In the genomic region with DNA sequence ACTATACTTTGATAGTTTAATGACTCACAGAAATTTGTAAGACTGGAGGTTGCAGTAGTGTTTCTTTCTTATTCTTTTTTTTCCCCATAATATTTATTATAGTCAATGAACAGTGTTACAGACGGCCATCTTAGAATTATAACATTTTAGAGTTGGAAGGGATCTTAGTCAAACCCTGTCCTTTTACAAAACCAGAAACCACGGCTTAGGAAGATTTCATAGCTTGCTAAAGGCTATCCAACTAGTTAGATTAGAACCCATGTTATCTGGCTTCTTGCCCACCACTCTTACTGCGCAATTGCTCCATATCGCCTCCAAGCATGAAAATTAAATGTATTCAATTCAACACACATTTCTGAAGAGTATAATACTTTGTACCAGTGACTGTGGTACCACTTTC, we compare ENCODE assay signal across 8 cellular contexts. TPM values are rescaled to one million over a fixed set of nuclear protein-coding genes. Genes with fewer than 3 reads are reported as not detected.
A peak's percentile ranks its signal among the peaks of the same experiment; 100 is the strongest.
DNase-seq lines count a peak whose midpoint lies in the region; ATAC-seq and TF ChIP-seq lines count a peak whose summit lies in the region.

No MANE protein-coding gene starts in this region.

- peak overlapping the region; percentile 86 for H3K27ac Mint-ChIP-seq in activated T-helper 17 cell treated with anti-CD3 and anti-CD28 coated beads, Interleukin-2, amount 50 U/mL, for 72 hours
- peak overlapping the region; percentile 78 for H3K27ac Mint-ChIP-seq in stimulated activated memory B cell treated with anti-CD40 and anti-IgM and Interleukin-4, amounts not matched to agents 10 μg/mL and 1 μg/mL and 100 μg/mL, for 72 hours

- no peak for TF ChIP-seq CTCF in AG04450 (IDR thresholded peaks at IDR 0.05; ENCODE audit: low read depth, low read length)

- H3K27me3 ChIP-seq in AG04450 (ENCODE audit: control insufficient read depth, insufficient read depth, low read length) (no peaks in the 10 kb centered on the region), HUES6 (ENCODE audit: control insufficient read depth, insufficient read depth, low read length) (no peaks in the 10 kb centered on the region), iPS-15b (ENCODE audit: control insufficient read depth, insufficient read depth, low read length) (no peaks in the 10 kb centered on the region)

- no peaks in the 10 kb centered on the region for H3K27me3 Mint-ChIP-seq in activated T-helper 17 cell treated with anti-CD3 and anti-CD28 coated beads, Interleukin-2, amount 50 U/mL, for 72 hours
- no peaks in the 10 kb centered on the region for H3K27me3 Mint-ChIP-seq in stimulated activated memory B cell treated with anti-CD40 and anti-IgM and Interleukin-4, amounts not matched to agents 10 μg/mL and 1 μg/mL and 100 μg/mL, for 72 hours

- H3K4me1 ChIP-seq in HUES6 (ENCODE audit: control insufficient read depth, insufficient read depth, low read length) (peaks cover 8% of the 10 kb centered on the region), iPS-15b (ENCODE audit: control insufficient read depth, insufficient read depth, low read length) (peaks cover 8% of the 10 kb centered on the region)

- no peak for ATAC-seq in activated T-helper 17 cell treated with anti-CD3 and anti-CD28 coated beads, Interleukin-2, amount 50 U/mL, for 72 hours (replicated peaks)
- no peak for ATAC-seq in stimulated activated memory B cell treated with anti-CD40 and anti-IgM and Interleukin-4, amounts not matched to agents 10 μg/mL and 1 μg/mL and 100 μg/mL, for 72 hours
- ATAC-seq in HG02970 (IDR thresholded peaks at IDR 0.05; ENCODE audit: low FRiP score, unreplicated experiment): no peak

- CTCF ChIA-PET in AG04450 (lab: Charles Lee): no interaction called here

- H3K9ac ChIP-seq in HUES6 (ENCODE audit: low read length) (peak overlapping the region; percentile 88), iPS-15b (ENCODE audit: low read depth, low read length) (peak overlapping the region; percentile 91)

- H3K9me3 Mint-ChIP-seq in activated T-helper 17 cell treated with anti-CD3 and anti-CD28 coated beads, Interleukin-2, amount 50 U/mL, for 72 hours: no peaks in the 10 kb centered on the region
- H3K9me3 Mint-ChIP-seq in stimulated activated memory B cell treated with anti-CD40 and anti-IgM and Interleukin-4, amounts not matched to agents 10 μg/mL and 1 μg/mL and 100 μg/mL, for 72 hours: no peaks in the 10 kb centered on the region

- DNase-seq in AG04450 (ENCODE audit: low read depth, low spot score): no peak
- no peak for DNase-seq in midbrain (lab: John Stamatoyannopoulos, UW)
- no peak for DNase-seq in stimulated activated CD4-positive, alpha-beta T cell treated with anti-CD3 and anti-CD28 coated beads, Interleukin-15, amount 100 ng/mL, for 24 hours

- POLR2A ChIA-PET in AG04450 (lab: Yijun Ruan, JAX): interaction anchor here (0.9 to 1.3 kb wide), 2 partner anchors 25 to 99 kb away, joined by 3 to 5 read pairs; no protein-coding TSS in a partner anchor

- peaks cover 15% of the 10 kb centered on the region for H3K36me3 Mint-ChIP-seq in activated T-helper 17 cell treated with anti-CD3 and anti-CD28 coated beads, Interleukin-2, amount 50 U/mL, for 72 hours (ENCODE audit: low read depth)
- H3K36me3 Mint-ChIP-seq in stimulated activated memory B cell treated with anti-CD40 and anti-IgM and Interleukin-4, amounts not matched to agents 10 μg/mL and 1 μg/mL and 100 μg/mL, for 72 hours: no peaks in the 10 kb centered on the region

- peak overlapping the region; percentile 66 for H3K4me3 ChIP-seq in AG04450 (ENCODE audit: low read depth, low read length)
- peak overlapping the region; percentile 86 for H3K4me3 ChIP-seq in HUES6 (ENCODE audit: low read depth, low read length)
- peak overlapping the region; percentile 77 for H3K4me3 ChIP-seq in iPS-15b (ENCODE audit: low read depth, low read length)

- H3K4me3 Mint-ChIP-seq in activated T-helper 17 cell treated with anti-CD3 and anti-CD28 coated beads, Interleukin-2, amount 50 U/mL, for 72 hours: peak overlapping the region; percentile 89
- H3K4me3 Mint-ChIP-seq in stimulated activated memory B cell treated with anti-CD40 and anti-IgM and Interleukin-4, amounts not matched to agents 10 μg/mL and 1 μg/mL and 100 μg/mL, for 72 hours: peak overlapping the region; percentile 85

- H3K27ac ChIP-seq in AG04450 (ENCODE audit: low read depth, low read length) (no peak overlapping the region), HUES6 (ENCODE audit: low read depth, low read length) (peak overlapping the region; percentile 91; the same call in 1 of the 2 replicates)

- H3K9me3 ChIP-seq in AG04450 (ENCODE audit: control insufficient read depth, insufficient read depth, low read length): no peaks in the 10 kb centered on the region
- no peaks in the 10 kb centered on the region; the same call in 1 of the 2 replicates for H3K9me3 ChIP-seq in HUES6 (ENCODE audit: control insufficient read depth, insufficient read depth, low read depth, low read length)
- H3K9me3 ChIP-seq in iPS-15b (ENCODE audit: control insufficient read depth, insufficient read depth, low read length): no peaks in the 10 kb centered on the region

- H3K4me1 Mint-ChIP-seq in activated T-helper 17 cell treated with anti-CD3 and anti-CD28 coated beads, Interleukin-2, amount 50 U/mL, for 72 hours: peaks cover 6% of the 10 kb centered on the region
- H3K4me1 Mint-ChIP-seq in stimulated activated memory B cell treated with anti-CD40 and anti-IgM and Interleukin-4, amounts not matched to agents 10 μg/mL and 1 μg/mL and 100 μg/mL, for 72 hours: peaks cover 18% of the 10 kb centered on the region

- peaks cover 6% of the 10 kb centered on the region; the same call in 1 of the 2 replicates for H3K36me3 ChIP-seq in HUES6 (ENCODE audit: control insufficient read depth, insufficient read depth, low read length)
- H3K36me3 ChIP-seq in iPS-15b (ENCODE audit: control insufficient read depth, insufficient read depth, low read length): no peaks in the 10 kb centered on the region

RNA-seq across cellular contexts. Expression of gene XIAP, which starts 1.1 kb away (rescaled TPM):
- 15.8 and 18.6 TPM in 2 replicates for polyA plus RNA-seq in AG04450 (2011; rRNA removed)
- 17.4 and 21.2 TPM in 2 replicates for polyA minus RNA-seq in AG04450 (2011; rRNA and poly(A)+ RNA removed)
- 10 to 100 TPM; 27.0 to 33.4 TPM for total RNA-seq in activated T-helper 17 cell treated with anti-CD3 and anti-CD28 coated beads, Interleukin-2, amount 50 U/mL, for 72 hours
